ENCODE assay signal across 1 cellular context in the genomic region with DNA sequence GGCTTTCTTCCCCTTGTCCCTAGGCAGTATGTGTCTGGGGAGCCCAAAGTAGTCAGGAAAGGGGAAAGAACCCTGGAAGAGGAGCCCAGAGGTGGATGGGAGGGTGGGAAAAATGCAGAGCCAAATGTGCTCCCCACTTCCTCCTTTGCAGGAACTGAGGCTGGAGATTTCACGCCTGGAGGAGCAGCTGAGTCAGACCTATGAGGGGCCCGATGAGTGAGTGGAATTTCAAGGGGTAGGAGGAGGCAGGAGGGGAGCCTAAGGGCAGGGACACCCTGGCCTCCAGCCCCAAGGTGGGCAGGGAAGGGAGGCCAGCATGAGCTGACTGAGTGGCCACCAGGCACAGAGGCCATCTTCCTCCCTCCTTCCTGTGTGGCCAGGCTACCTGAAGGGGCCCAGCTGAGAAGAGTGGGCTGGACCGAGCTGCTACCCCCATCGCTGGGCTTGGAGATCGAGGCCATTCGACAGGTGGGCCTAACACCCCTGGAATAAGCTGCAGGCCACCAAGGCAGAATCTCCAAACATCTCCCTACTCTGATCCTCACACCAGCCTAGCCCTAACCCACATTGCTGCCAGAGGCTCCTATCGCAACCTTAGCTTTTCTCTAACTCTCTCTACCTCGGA.
A peak's percentile ranks its signal among the peaks of the same experiment; 100 is the strongest.
TF ChIP-seq lines count a peak whose summit lies in the region.

No MANE protein-coding gene starts in this region.

TF ChIP-seq in GM12878, 131 proteins besides CTCF, POLR2A, EP300 and RAD21:
- peak; percentile 48; a peak in 2 of 4 replicates for TF ChIP-seq IKZF2 (IDR thresholded peaks at IDR 0.05)
- peak; percentile 54 for TF ChIP-seq IKZF1 (conservative IDR thresholded peaks at IDR 0.05)
- peak; percentile 70 for TF ChIP-seq SPI1 (IDR thresholded peaks at IDR 0.05; ENCODE audit: borderline replicate concordance, insufficient read depth, low read depth, low read length)
- TF ChIP-seq ZNF622 (IDR thresholded peaks at IDR 0.05) = no peak
- TF ChIP-seq EED (IDR thresholded peaks at IDR 0.05; ENCODE audit: low read depth) = peak; percentile 71
